In the genomic region with DNA sequence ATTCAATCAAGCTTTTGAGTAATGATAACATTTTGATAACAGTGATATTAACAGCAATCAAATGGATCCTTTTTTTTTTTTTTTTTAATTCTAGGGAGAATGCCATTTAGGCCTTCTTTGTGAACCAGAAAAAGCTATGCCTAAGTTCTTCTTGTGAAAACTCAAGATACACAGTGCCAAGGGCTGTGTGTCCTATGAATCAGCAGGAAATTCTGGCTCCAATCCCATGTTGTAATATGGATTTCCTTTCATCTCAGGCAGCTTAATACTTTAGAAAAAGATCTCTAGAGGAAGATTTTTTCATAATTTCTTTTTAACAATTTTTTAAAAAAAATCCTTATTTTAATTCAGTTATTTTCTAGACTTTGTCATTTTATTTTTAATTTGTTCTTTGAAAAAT, we compare ENCODE assay signal across 24 cellular contexts.
DNase-seq lines count a peak whose midpoint lies in the region; ATAC-seq, FAIRE-seq and TF ChIP-seq lines count a peak whose summit lies in the region.
"Had no signal": no experiment of that assay in that cellular context is flagged by ENCODE, and none has a peak within 500 bp of the region (broad histone marks: within the 10 kb centered on the region; RNA-seq: fewer than 3 reads in every experiment).

No MANE protein-coding gene starts in this region.

- H3F3A ChIP-seq in MM.1S (ENCODE audit: insufficient read depth, low read length): no peaks in the 10 kb centered on the region

- H3K9me2 ChIP-seq in MM.1S (replicated peaks; ENCODE audit: insufficient read depth, low read length): no peaks in the 10 kb centered on the region

- H3K4me3 ChIP-seq in A549: no peak overlapping the region
- H3K4me3 ChIP-seq in MG63: no peak overlapping the region
- H3K4me3 ChIP-seq in choroid plexus epithelial cell (ENCODE audit: low read depth, low read length): no peak overlapping the region
- H3K4me3 ChIP-seq in MM.1S (ENCODE audit: low read length): no peak overlapping the region
- H3K4me3 ChIP-seq: sigmoid colon, thyroid gland had no signal

- H2AFZ ChIP-seq in MM.1S (ENCODE audit: low read length): no peak overlapping the region

- peak overlapping the region; percentile 33 for H3K4me2 ChIP-seq in A549
- no peak overlapping the region for H3K4me2 ChIP-seq in MM.1S (ENCODE audit: low read depth, low read length)

- H3K27ac ChIP-seq in A549 (peak overlapping the region in 1 of 2 experiments; percentile 54; a peak in 2 of 6 replicates), MM.1S (ENCODE audit: low read length) (no peak overlapping the region)
- H3K27ac ChIP-seq: sigmoid colon, thyroid gland had no signal

- H3K36me3 ChIP-seq in MG63 (no peaks in the 10 kb centered on the region), MM.1S (replicated peaks; ENCODE audit: insufficient read depth, low read length) (no peaks in the 10 kb centered on the region)
- H3K36me3 ChIP-seq: sigmoid colon, thyroid gland had no signal

- DNase-seq in A549 (ENCODE audit: low read depth in 1 of 2, low spot score in 1 of 2): peak in 1 of 2 experiments; percentile 17
- peak; percentile 30 for DNase-seq in MG63
- DNase-seq in choroid plexus epithelial cell (ENCODE audit: low read depth): peak; percentile 80
- no peak for DNase-seq in NCI-H524 (lab: John Stamatoyannopoulos, UW)
- no peak for DNase-seq in SK-N-DZ (ENCODE audit: low spot score)
- DNase-seq in MM.1S: no peak
- DNase-seq: ACHN; activated CD4-positive, alpha-beta T cell treated with anti-CD3 and anti-CD28 coated beads for 4 hours; activated naive CD4-positive, alpha-beta T cell treated with anti-CD3 and anti-CD28 coated beads for 36 hours; CD8-positive, alpha-beta T cell; effector memory CD4-positive, alpha-beta T cell; NCI-H1048; NCI-H2171; SHP77; sigmoid colon; stimulated activated CD4-positive, alpha-beta T cell treated with anti-CD3 and anti-CD28 coated beads, Interleukin-4, amount 100 ng/mL, for 1 hour; stimulated activated CD8-positive, alpha-beta memory T cell treated with anti-CD3 and anti-CD28 coated beads, Interleukin-4, amount 100 ng/mL, for 48 hours; T-helper 9 cell; thyroid gland had no signal

- H3K27me3 ChIP-seq in MG63 (no peaks in the 10 kb centered on the region), MM.1S (replicated peaks; ENCODE audit: insufficient read depth, low read length) (no peaks in the 10 kb centered on the region)
- H3K27me3 ChIP-seq: sigmoid colon, thyroid gland had no signal

- no peaks in the 10 kb centered on the region for H3K79me2 ChIP-seq in MM.1S (ENCODE audit: low read length)

- TF ChIP-seq RAD21 in A549 (conservative IDR thresholded peaks at IDR 0.05 in 1 of 2, IDR thresholded peaks at IDR 0.05 in 1 of 2): no peak

- no peak for TF ChIP-seq EP300 in A549 (IDR thresholded peaks at IDR 0.05)

- no peaks in the 10 kb centered on the region for H4K20me1 ChIP-seq in MM.1S (ENCODE audit: insufficient read depth, low read length)

- CTCF ChIA-PET in A549 (lab: Yijun Ruan, JAX): interaction anchor here (0.7 to 1.7 kb wide), 3 partner anchors 9 to 104 kb away, joined by 3 to 7 read pairs (median 3); no protein-coding TSS in a partner anchor

- H3K9me3 ChIP-seq in A549: no peaks in the 10 kb centered on the region
- H3K9me3 ChIP-seq in MG63: no peaks in the 10 kb centered on the region
- H3K9me3 ChIP-seq in MM.1S (replicated peaks; ENCODE audit: insufficient read depth, low read length): no peaks in the 10 kb centered on the region
- H3K9me3 ChIP-seq: sigmoid colon, thyroid gland had no signal

- no peak overlapping the region for H3K9ac ChIP-seq in MM.1S (ENCODE audit: low read length)

- FAIRE-seq in A549 (lab: Jason Lieb, UNC): no peak
- FAIRE-seq in islet of Langerhans (lab: Jason Lieb, UNC): peak; percentile 92
- FAIRE-seq: GM12892, H1, keratinocyte had no signal

- POLR2A ChIA-PET in A549 (lab: Yijun Ruan, JAX): interaction anchor here (1.3 kb wide), 1 partner anchor 208 kb away, joined by 5 read pairs; the partner anchor contains the start of gene MACIR

- H3K4me1 ChIP-seq in A549 (peaks cover 27% of the 10 kb centered on the region), MM.1S (ENCODE audit: low read length) (no peaks in the 10 kb centered on the region)
- H3K4me1 ChIP-seq: sigmoid colon had no signal

- no peak for TF ChIP-seq POLR2A in A549 (IDR thresholded peaks at IDR 0.05; ENCODE audit: low read length)

- no peak for ATAC-seq in A549
- no peak for ATAC-seq in GM21723 (IDR thresholded peaks at IDR 0.05; ENCODE audit: unreplicated experiment)
- ATAC-seq: CD8-positive, alpha-beta T cell had no signal

- TF ChIP-seq CTCF in A549 (IDR thresholded peaks at IDR 0.05): no peak
- TF ChIP-seq CTCF in choroid plexus epithelial cell (conservative IDR thresholded peaks at IDR 0.05; ENCODE audit: low read depth, low read length): no peak
- no peak for TF ChIP-seq CTCF in MM.1S (IDR thresholded peaks at IDR 0.05; ENCODE audit: low read length)

TF ChIP-seq in A549, 52 proteins besides CTCF, POLR2A, EP300 and RAD21:
- TF ChIP-seq MAZ (IDR thresholded peaks at IDR 0.05; ENCODE audit: borderline replicate concordance, low read depth, low read length) (no peak), JUN (IDR thresholded peaks at IDR 0.05) (no peak), GATA3 (IDR thresholded peaks at IDR 0.05; ENCODE audit: borderline replicate concordance) (no peak), RARB (CRISPR knock-in tag; IDR thresholded peaks at IDR 0.05) (no peak), POLR2AphosphoS2 (conservative IDR thresholded peaks at IDR 0.05; ENCODE audit: low read length) (no peak), JUNB (IDR thresholded peaks at IDR 0.05) (no peak), HOXB5 (CRISPR knock-in tag; IDR thresholded peaks at IDR 0.05) (no peak), ZSCAN20 (CRISPR knock-in tag; IDR thresholded peaks at IDR 0.05) (no peak), ZC3H11A (IDR thresholded peaks at IDR 0.05) (no peak), ELK1 (IDR thresholded peaks at IDR 0.05; ENCODE audit: low read depth, low read length) (no peak), ATOH8 (CRISPR knock-in tag; IDR thresholded peaks at IDR 0.05; ENCODE audit: low read depth) (no peak), CBX2 (IDR thresholded peaks at IDR 0.05; ENCODE audit: borderline replicate concordance, low read depth) (no peak)
- TF ChIP-seq, protein P1, sequence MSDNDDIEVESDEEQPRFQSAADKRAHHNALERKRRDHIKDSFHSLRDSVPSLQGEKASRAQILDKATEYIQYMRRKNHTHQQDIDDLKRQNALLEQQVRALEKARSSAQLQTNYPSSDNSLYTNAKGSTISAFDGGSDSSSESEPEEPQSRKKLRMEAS (IDR thresholded peaks at IDR 0.05): no peak
- TF ChIP-seq, protein P2, sequence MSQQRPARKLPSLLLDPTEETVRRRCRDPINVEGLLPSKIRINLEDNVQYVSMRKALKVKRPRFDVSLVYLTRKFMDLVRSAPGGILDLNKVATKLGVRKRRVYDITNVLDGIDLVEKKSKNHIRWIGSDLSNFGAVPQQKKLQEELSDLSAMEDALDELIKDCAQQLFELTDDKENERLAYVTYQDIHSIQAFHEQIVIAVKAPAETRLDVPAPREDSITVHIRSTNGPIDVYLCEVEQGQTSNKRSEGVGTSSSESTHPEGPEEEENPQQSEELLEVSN (IDR thresholded peaks at IDR 0.05; ENCODE audit: borderline replicate concordance, low read depth): no peak
- TF ChIP-seq, protein P3, sequence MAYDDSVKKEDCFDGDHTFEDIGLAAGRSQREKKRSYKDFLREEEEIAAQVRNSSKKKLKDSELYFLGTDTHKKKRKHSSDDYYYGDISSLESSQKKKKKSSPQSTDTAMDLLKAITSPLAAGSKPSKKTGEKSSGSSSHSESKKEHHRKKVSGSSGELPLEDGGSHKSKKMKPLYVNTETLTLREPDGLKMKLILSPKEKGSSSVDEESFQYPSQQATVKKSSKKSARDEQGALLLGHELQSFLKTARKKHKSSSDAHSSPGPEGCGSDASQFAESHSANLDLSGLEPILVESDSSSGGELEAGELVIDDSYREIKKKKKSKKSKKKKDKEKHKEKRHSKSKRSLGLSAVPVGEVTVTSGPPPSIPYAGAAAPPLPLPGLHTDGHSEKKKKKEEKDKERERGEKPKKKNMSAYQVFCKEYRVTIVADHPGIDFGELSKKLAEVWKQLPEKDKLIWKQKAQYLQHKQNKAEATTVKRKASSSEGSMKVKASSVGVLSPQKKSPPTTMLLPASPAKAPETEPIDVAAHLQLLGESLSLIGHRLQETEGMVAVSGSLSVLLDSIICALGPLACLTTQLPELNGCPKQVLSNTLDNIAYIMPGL (CRISPR knock-in tag; IDR thresholded peaks at IDR 0.05; ENCODE audit: borderline replicate concordance): no peak
TF ChIP-seq in A549: peak in this region for 0.

Comparison
In these comparisons a context has a peak if more than half of its experiments do, and no peak if none do; other contexts are left out.
1. DNase-seq: peak in MG63 (single experiment) and choroid plexus epithelial cell (single experiment); none in NCI-H524 (0 of 2), SK-N-DZ (single experiment) and MM.1S (single experiment).